In genomic region chr10:84540617-84541288, GRCh38 we compare ENCODE assay signal across 8 cellular contexts.
A peak's percentile ranks its signal among the peaks of the same experiment; 100 is the strongest.
DNase-seq lines count a peak whose midpoint lies in the region; ATAC-seq, FAIRE-seq and TF ChIP-seq lines count a peak whose summit lies in the region.

No MANE protein-coding gene starts in this region.

- TF ChIP-seq CTCF in WI38 (IDR thresholded peaks at IDR 0.05; ENCODE audit: low read depth, low read length) (peak; percentile 88), keratinocyte (optimal IDR thresholded peaks at IDR 0.05 in 1 of 3, IDR thresholded peaks at IDR 0.05 in 1 of 3, conservative IDR thresholded peaks at IDR 0.05 in 1 of 3; ENCODE audit: extremely low read depth in 1 of 3, insufficient read depth in 2 of 3, low read length in 3 of 3) (peak; percentile 76 to 95 (median 88))

- dilution Hi-C loops in keratinocyte (cut with MboI; ENCODE audit: extremely low pct_ligation_motif_present, low sequenced_read_pairs), result no loop called here

- H3K36me3 ChIP-seq in HUES6 (ENCODE audit: control insufficient read depth, insufficient read depth, low read length) (no peaks in the 10 kb centered on the region), keratinocyte (ENCODE audit: control insufficient read depth in 2 of 2, extremely low read depth in 1 of 2, insufficient read depth in 2 of 2, low read length in 2 of 2) (no peaks in the 10 kb centered on the region)

- H2AFZ ChIP-seq in keratinocyte (ENCODE audit: control insufficient read depth, low read length), result peak overlapping the region; percentile 90

- H3K27me3 ChIP-seq in HUES6 (ENCODE audit: control insufficient read depth, insufficient read depth, low read length), result no peaks in the 10 kb centered on the region
- H3K27me3 ChIP-seq in keratinocyte (ENCODE audit: control insufficient read depth, extremely low read depth, insufficient read depth, low read length), result no peaks in the 10 kb centered on the region

- H3K4me3 ChIP-seq in HUES6 (ENCODE audit: low read depth, low read length) (peak overlapping the region; percentile 45; the same call in 1 of the 2 replicates), WI38 (ENCODE audit: low read depth, low read length) (peak overlapping the region; percentile 58), keratinocyte (ENCODE audit: control insufficient read depth in 2 of 3, extremely low read depth in 1 of 3, insufficient read depth in 2 of 3, low read depth in 1 of 3, low read length in 3 of 3) (peak overlapping the region; percentile 8 to 51 (median 48))

- in situ Hi-C loops in T47D (cut with HindIII; ENCODE audit: low pct_unique_long_range_greater_than_20kb, low sequenced_read_pairs), result no loop called here

- ATAC-seq in GM21515 (IDR thresholded peaks at IDR 0.05; ENCODE audit: unreplicated experiment), result peak; percentile 83

- H3K9ac ChIP-seq in HUES6 (ENCODE audit: low read length) (no peak overlapping the region), keratinocyte (ENCODE audit: control insufficient read depth, extremely low read depth, insufficient read depth, low read length) (peak overlapping the region; percentile 59)

- H3K79me2 ChIP-seq in keratinocyte (ENCODE audit: control insufficient read depth, insufficient read depth, low read length), result no peaks in the 10 kb centered on the region

- H4K20me1 ChIP-seq in keratinocyte (ENCODE audit: control insufficient read depth, extremely low read depth, insufficient read depth, low read length), result no peaks in the 10 kb centered on the region

- H3K9me3 ChIP-seq in HUES6 (ENCODE audit: control insufficient read depth, insufficient read depth, low read depth, low read length) (peaks cover 15% of the 10 kb centered on the region), keratinocyte (ENCODE audit: control insufficient read depth, low read depth, low read length) (no peaks in the 10 kb centered on the region)

- DNase-seq in DMS53 treated with DMSO at 0.1 percent for 48 hours (lab: John Stamatoyannopoulos, UW; ENCODE audit: unreplicated experiment) (peak; percentile 31), T47D (ENCODE audit: low read depth in 1 of 2, low spot score in 1 of 2) (peak; percentile 58 to 61), keratinocyte (ENCODE audit: low read depth, low spot score) (no peak), DMS79 treated with DMSO at 0.1 percent for 48 hours (lab: John Stamatoyannopoulos, UW) (no peak)
- peak; percentile 13 to 52 for DNase-seq in stimulated activated CD4-positive, alpha-beta T cell treated with anti-CD3 and anti-CD28 coated beads, Interleukin-1b, Interleukin-23, amount 100 ng/mL, for 1 hour (ENCODE audit: low read depth in 2 of 2)

- H3K27ac ChIP-seq in HUES6 (ENCODE audit: low read depth, low read length) (no peak overlapping the region), keratinocyte (ENCODE audit: control insufficient read depth, insufficient read depth, low read length) (peak overlapping the region; percentile 70)

- no peaks in the 10 kb centered on the region for H3K9me1 ChIP-seq in keratinocyte (ENCODE audit: control insufficient read depth, extremely low read depth, insufficient read depth, low read length)

- peak overlapping the region; percentile 75 for H3K4me2 ChIP-seq in keratinocyte (ENCODE audit: control insufficient read depth, extremely low read depth, insufficient read depth, low read depth, low read length)

- peaks cover 24% of the 10 kb centered on the region for H3K4me1 ChIP-seq in HUES6 (ENCODE audit: control insufficient read depth, insufficient read depth, low read length)
- peaks cover 15% of the 10 kb centered on the region for H3K4me1 ChIP-seq in keratinocyte (ENCODE audit: control insufficient read depth, extremely low read depth, insufficient read depth, low read length)

- FAIRE-seq in keratinocyte (lab: Jason Lieb, UNC), result no peak

Comparison
In these comparisons a context has a peak if more than half of its experiments do, and no peak if none do; other contexts are left out.
1. DNase-seq: peak in DMS53 treated with DMSO at 0.1 percent for 48 hours (single experiment), T47D (2 of 2) and stimulated activated CD4-positive, alpha-beta T cell treated with anti-CD3 and anti-CD28 coated beads, Interleukin-1b, Interleukin-23, amount 100 ng/mL, for 1 hour (2 of 2); none in keratinocyte (single experiment) and DMS79 treated with DMSO at 0.1 percent for 48 hours (single experiment).
2. Peak in every context shown above with its lines, with median percentiles within 50 percentile points of each other: H3K4me3 ChIP-seq.